In the genomic region with DNA sequence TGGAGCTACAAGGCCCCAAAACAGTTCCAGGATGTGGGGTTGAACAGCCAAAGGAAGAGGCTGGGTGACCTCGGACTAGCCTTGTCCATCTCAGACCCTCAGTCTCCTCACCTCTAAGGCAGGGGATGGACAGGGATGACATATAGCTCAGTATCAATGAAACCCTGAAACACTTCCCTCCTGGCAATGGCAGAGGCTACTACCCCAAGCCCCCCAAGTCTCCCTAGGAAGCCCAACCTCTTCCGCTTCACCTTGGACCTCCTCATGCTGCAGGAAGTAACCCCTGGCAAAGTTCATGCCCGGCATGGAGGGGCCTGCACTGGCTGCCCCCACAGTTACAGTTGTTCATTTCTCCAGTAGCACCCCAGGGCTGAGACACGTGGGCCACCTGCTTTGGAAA, we compare ENCODE assay signal across 23 cellular contexts. TPM values are rescaled to one million over a fixed set of nuclear protein-coding genes. Genes with fewer than 3 reads are reported as not detected.
DNase-seq lines count a peak whose midpoint lies in the region; ATAC-seq and TF ChIP-seq lines count a peak whose summit lies in the region.
"Had no signal": no experiment of that assay in that cellular context is flagged by ENCODE, and none has a peak within 500 bp of the region (broad histone marks: within the 10 kb centered on the region; RNA-seq: fewer than 3 reads in every experiment).

No MANE protein-coding gene starts in this region.

- H3K4me1 ChIP-seq in mesendoderm (ENCODE audit: control insufficient read depth, low read depth, low read length) = peaks cover 23% of the 10 kb centered on the region

- no peak overlapping the region for H2AK5ac ChIP-seq in mesendoderm (ENCODE audit: low read length)

- no peak for ATAC-seq in natural killer cell
- ATAC-seq in natural killer cell treated with Interleukin-12 subunit alpha and Interleukin-12 subunit beta and Interleukin-15 and Interleukin-18, amount 100 ng/mL, for 72 hours = no peak
- ATAC-seq in activated CD8-positive, alpha-beta T cell treated with anti-CD3 and anti-CD28 coated beads for 36 hours = no peak
- ATAC-seq: esophagus mucosa, foreskin keratinocyte, psoas muscle had no signal

- H3K18ac ChIP-seq in mesendoderm (ENCODE audit: low read length) = no peak overlapping the region

- CTCF ChIA-PET in activated CD8-positive, alpha-beta T cell treated with anti-CD3 and anti-CD28 coated beads for 36 hours (lab: Charles Lee) = no interaction called here

- no peak overlapping the region for H3K4me3 Mint-ChIP-seq in natural killer cell
- no peak overlapping the region for H3K4me3 Mint-ChIP-seq in natural killer cell treated with Interleukin-12 subunit alpha and Interleukin-12 subunit beta and Interleukin-15 and Interleukin-18, amount 100 ng/mL, for 72 hours
- no peak overlapping the region for H3K4me3 Mint-ChIP-seq in activated CD8-positive, alpha-beta T cell treated with anti-CD3 and anti-CD28 coated beads for 36 hours
- no peak overlapping the region for H3K4me3 Mint-ChIP-seq in nephron progenitor cell
- H3K4me3 Mint-ChIP-seq: CD14-positive monocyte, neural progenitor cell had no signal

- H3K27me3 ChIP-seq in mesendoderm (ENCODE audit: insufficient read depth, low read length, poor library complexity) = no peaks in the 10 kb centered on the region
- H3K27me3 ChIP-seq: adrenal gland, foreskin keratinocyte had no signal

- H3K4ac ChIP-seq in mesendoderm (ENCODE audit: low read depth, low read length) = no peak overlapping the region

- intact Hi-C loops in natural killer cell (cut with micrococcal nuclease) = no loop called here
- intact Hi-C loops in activated CD8-positive, alpha-beta T cell treated with anti-CD3 and anti-CD28 coated beads for 36 hours (cut with micrococcal nuclease) = no loop called here

- no peak overlapping the region for H4K5ac ChIP-seq in mesendoderm (ENCODE audit: low read length)

- peaks cover 2% of the 10 kb centered on the region for H3K79me1 ChIP-seq in mesendoderm (ENCODE audit: low read length)

- no peak overlapping the region for H3K27ac ChIP-seq in mesendoderm (ENCODE audit: low read depth, low read length)
- H3K27ac ChIP-seq: foreskin keratinocyte, neural progenitor cell had no signal

- no peak overlapping the region for H3K56ac ChIP-seq in mesendoderm (ENCODE audit: low read length)

- H3K9me3 Mint-ChIP-seq in natural killer cell (no peaks in the 10 kb centered on the region), nephron progenitor cell (no peaks in the 10 kb centered on the region)
- no peaks in the 10 kb centered on the region for H3K9me3 Mint-ChIP-seq in natural killer cell treated with Interleukin-12 subunit alpha and Interleukin-12 subunit beta and Interleukin-15 and Interleukin-18, amount 100 ng/mL, for 72 hours
- H3K9me3 Mint-ChIP-seq in activated CD8-positive, alpha-beta T cell treated with anti-CD3 and anti-CD28 coated beads for 36 hours = no peaks in the 10 kb centered on the region
- H3K9me3 Mint-ChIP-seq: neural progenitor cell had no signal

- H3K4me3 ChIP-seq in mesendoderm (ENCODE audit: low read length) = no peak overlapping the region
- H3K4me3 ChIP-seq: adrenal gland, coronary artery, left ventricle myocardium inferior, neural progenitor cell, psoas muscle had no signal

- H2BK5ac ChIP-seq in mesendoderm (ENCODE audit: low read length) = no peak overlapping the region

- peak overlapping the region; percentile 13 to 94 for H3K27ac Mint-ChIP-seq in natural killer cell
- peak overlapping the region in 1 of 2 donors; percentile 85 for H3K27ac Mint-ChIP-seq in natural killer cell treated with Interleukin-12 subunit alpha and Interleukin-12 subunit beta and Interleukin-15 and Interleukin-18, amount 100 ng/mL, for 72 hours
- peak overlapping the region; percentile 52 for H3K27ac Mint-ChIP-seq in activated CD8-positive, alpha-beta T cell treated with anti-CD3 and anti-CD28 coated beads for 36 hours
- H3K27ac Mint-ChIP-seq in nephron progenitor cell = peak overlapping the region; percentile 85
- H3K27ac Mint-ChIP-seq: neural progenitor cell had no signal

- no CpG with 5 or more reads among the region's 4 CpGs for WGBS in mesendoderm (ENCODE audit: extremely low coverage, insufficient coverage, low lambda C conversion rate)

- no peaks in the 10 kb centered on the region for H3K79me2 ChIP-seq in mesendoderm (ENCODE audit: control insufficient read depth, insufficient read depth, low read length)

- H3K36me3 Mint-ChIP-seq in natural killer cell (no peaks in the 10 kb centered on the region), nephron progenitor cell (ENCODE audit: low read depth) (peaks cover 30% of the 10 kb centered on the region)
- peaks cover 23% of the 10 kb centered on the region for H3K36me3 Mint-ChIP-seq in natural killer cell treated with Interleukin-12 subunit alpha and Interleukin-12 subunit beta and Interleukin-15 and Interleukin-18, amount 100 ng/mL, for 72 hours
- H3K36me3 Mint-ChIP-seq in activated CD8-positive, alpha-beta T cell treated with anti-CD3 and anti-CD28 coated beads for 36 hours (ENCODE audit: low read depth) = peaks cover 42% of the 10 kb centered on the region

- DNase-seq in natural killer cell = no peak
- no peak for DNase-seq in natural killer cell treated with Interleukin-12 subunit alpha and Interleukin-12 subunit beta and Interleukin-15 and Interleukin-18, amount 100 ng/mL, for 72 hours (ENCODE audit: low spot score)
- DNase-seq in activated CD8-positive, alpha-beta T cell treated with anti-CD3 and anti-CD28 coated beads for 36 hours = no peak
- DNase-seq in nephron progenitor cell = no peak
- no peak for DNase-seq in activated effector memory CD4-positive, alpha-beta T cell treated with Interleukin-2 at 50 U/mL for 16 hours
- DNase-seq in OCI-M1 (lab: John Stamatoyannopoulos, UW) = no peak
- no peak for DNase-seq in mesendoderm
- DNase-seq: activated CD4-positive, alpha-beta T cell treated with anti-CD3 and anti-CD28 coated beads, Interleukin-2, amount 50 U/mL, for 1 hour; activated effector memory CD4-positive, alpha-beta T cell treated with anti-CD3 and anti-CD28 coated beads, Interleukin-2, amount 50 U/mL, for 16 hours; EL; foreskin keratinocyte; hippocampal formation; left ventricle myocardium inferior; NCI-H1694; NCI-H2171 treated with DMSO at 0.1 percent for 48 hours; NCI-H524; stimulated activated CD8-positive, alpha-beta memory T cell treated with anti-CD3 and anti-CD28 coated beads, Interleukin-4, amount 100 ng/mL, for 48 hours had no signal

- H2BK15ac ChIP-seq in mesendoderm (replicated peaks; ENCODE audit: low read depth) = no peak overlapping the region

- no peak overlapping the region for H4K8ac ChIP-seq in mesendoderm (ENCODE audit: low read depth, low read length)

- no peak overlapping the region for H3K23ac ChIP-seq in mesendoderm (ENCODE audit: low read length)

- no peak for TF ChIP-seq CTCF in natural killer cell (IDR thresholded peaks at IDR 0.05)
- TF ChIP-seq CTCF in activated CD8-positive, alpha-beta T cell treated with anti-CD3 and anti-CD28 coated beads for 36 hours (IDR thresholded peaks at IDR 0.05) = no peak
- no peak for TF ChIP-seq CTCF in nephron progenitor cell (IDR thresholded peaks at IDR 0.05)

- no peak overlapping the region for H3K9ac ChIP-seq in mesendoderm (ENCODE audit: low read length)
- H3K9ac ChIP-seq: neural progenitor cell had no signal

- H3K27me3 Mint-ChIP-seq in natural killer cell (ENCODE audit: low read depth in 2 of 2) (no peaks in the 10 kb centered on the region), nephron progenitor cell (ENCODE audit: low read depth, poor library complexity) (no peaks in the 10 kb centered on the region)
- H3K27me3 Mint-ChIP-seq in natural killer cell treated with Interleukin-12 subunit alpha and Interleukin-12 subunit beta and Interleukin-15 and Interleukin-18, amount 100 ng/mL, for 72 hours = no peaks in the 10 kb centered on the region
- no peaks in the 10 kb centered on the region for H3K27me3 Mint-ChIP-seq in activated CD8-positive, alpha-beta T cell treated with anti-CD3 and anti-CD28 coated beads for 36 hours

- peaks cover 8% of the 10 kb centered on the region for H3K36me3 ChIP-seq in mesendoderm (ENCODE audit: control insufficient read depth, insufficient read depth, low read length)

- H3K4me1 Mint-ChIP-seq in natural killer cell (peaks cover 51 to 73% of the 10 kb centered on the region in 2 donors), nephron progenitor cell (peaks cover 64% of the 10 kb centered on the region)
- H3K4me1 Mint-ChIP-seq in natural killer cell treated with Interleukin-12 subunit alpha and Interleukin-12 subunit beta and Interleukin-15 and Interleukin-18, amount 100 ng/mL, for 72 hours (ENCODE audit: low read depth in 2 of 2) = peaks cover 47 to 62% of the 10 kb centered on the region in 2 donors
- H3K4me1 Mint-ChIP-seq in activated CD8-positive, alpha-beta T cell treated with anti-CD3 and anti-CD28 coated beads for 36 hours (ENCODE audit: low read depth) = peaks cover 42% of the 10 kb centered on the region

- no peak overlapping the region for H2BK120ac ChIP-seq in mesendoderm (ENCODE audit: low read depth, low read length)

- H3K4me2 ChIP-seq in mesendoderm (ENCODE audit: low read length) = no peak overlapping the region
- H3K4me2 ChIP-seq: neural progenitor cell had no signal

- POLR2A ChIA-PET in activated CD8-positive, alpha-beta T cell treated with anti-CD3 and anti-CD28 coated beads for 36 hours (lab: Charles Lee) = interaction anchor here (1.0 kb wide), 1 partner anchor 10 kb away, joined by 4 read pairs; the partner anchor contains the start of gene CCDC97

RNA-seq across cellular contexts. Expression of gene CCDC97, which starts 10.6 kb away (rescaled TPM):
- total RNA-seq in natural killer cell = 10 to 100 TPM; 41.1 to 44.3 (median 44.0) TPM
- total RNA-seq in natural killer cell treated with Interleukin-12 subunit alpha and Interleukin-12 subunit beta and Interleukin-15 and Interleukin-18, amount 100 ng/mL, for 72 hours = 10 to 100 TPM; 52.5 to 56.2 TPM
- total RNA-seq in activated CD8-positive, alpha-beta T cell treated with anti-CD3 and anti-CD28 coated beads for 36 hours = 10 to 100 TPM; 15.9 to 20.4 TPM
- polyA plus RNA-seq in mesendoderm (2013, experiment 1 of 2) = 33.2 TPM
- polyA plus RNA-seq in mesendoderm (2013, experiment 2 of 2) = 32.2 TPM

RNA-seq across cellular contexts. Expression of gene TGFB1, which starts 33.2 kb away (rescaled TPM):
- total RNA-seq in natural killer cell = 100 to 1,000 TPM; 682 to 761 (median 729) TPM
- total RNA-seq in natural killer cell treated with Interleukin-12 subunit alpha and Interleukin-12 subunit beta and Interleukin-15 and Interleukin-18, amount 100 ng/mL, for 72 hours = 100 to 1,000 TPM; 108 to 131 TPM
- 100 to 1,000 TPM; 112 to 123 TPM for total RNA-seq in activated CD8-positive, alpha-beta T cell treated with anti-CD3 and anti-CD28 coated beads for 36 hours
- 36.8 TPM for polyA plus RNA-seq in mesendoderm (2013, experiment 1 of 2)
- polyA plus RNA-seq in mesendoderm (2013, experiment 2 of 2) = 35.2 TPM

RNA-seq across cellular contexts. Expression of gene B9D2, which starts 43.4 kb away (rescaled TPM):
- 10 to 100 TPM; 18.1 to 22.2 (median 18.7) TPM for total RNA-seq in natural killer cell
- total RNA-seq in natural killer cell treated with Interleukin-12 subunit alpha and Interleukin-12 subunit beta and Interleukin-15 and Interleukin-18, amount 100 ng/mL, for 72 hours = 1 to 10 TPM; 4.9 to 9.3 TPM
- 1 to 10 TPM; 3.1 to 5.1 TPM for total RNA-seq in activated CD8-positive, alpha-beta T cell treated with anti-CD3 and anti-CD28 coated beads for 36 hours
- polyA plus RNA-seq in mesendoderm (2013, experiment 1 of 2) = 3.4 TPM
- polyA plus RNA-seq in mesendoderm (2013, experiment 2 of 2) = 3.5 TPM

RNA-seq across cellular contexts. Expression of gene TMEM91, which starts 55.8 kb away (rescaled TPM):
- 10 to 100 TPM; 13.6 to 22.8 (median 20.8) TPM for total RNA-seq in natural killer cell
- total RNA-seq in natural killer cell treated with Interleukin-12 subunit alpha and Interleukin-12 subunit beta and Interleukin-15 and Interleukin-18, amount 100 ng/mL, for 72 hours = 1 to 10 TPM; 4.7 to 6.7 TPM
- 1 to 10 TPM; 8.9 to 9.1 TPM for total RNA-seq in activated CD8-positive, alpha-beta T cell treated with anti-CD3 and anti-CD28 coated beads for 36 hours
- 3.0 TPM for polyA plus RNA-seq in mesendoderm (2013, experiment 1 of 2)
- 2.9 TPM for polyA plus RNA-seq in mesendoderm (2013, experiment 2 of 2)

RNA-seq across cellular contexts. Expression of gene HNRNPUL1, which starts 56.4 kb away (rescaled TPM):
- 100 to 1,000 TPM; 279 to 360 (median 315) TPM for total RNA-seq in natural killer cell
- total RNA-seq in natural killer cell treated with Interleukin-12 subunit alpha and Interleukin-12 subunit beta and Interleukin-15 and Interleukin-18, amount 100 ng/mL, for 72 hours = 100 to 1,000 TPM; 248 to 319 TPM
- 100 to 1,000 TPM; 257 to 259 TPM for total RNA-seq in activated CD8-positive, alpha-beta T cell treated with anti-CD3 and anti-CD28 coated beads for 36 hours
- 241 TPM for polyA plus RNA-seq in mesendoderm (2013, experiment 1 of 2)
- polyA plus RNA-seq in mesendoderm (2013, experiment 2 of 2) = 240 TPM

Comparison
In these comparisons a context has a peak if more than half of its experiments do, and no peak if none do; other contexts are left out.
1. RNA of gene TGFB1, which starts 33.2 kb away (total RNA-seq): 682 to 761 TPM in natural killer cell; 108 to 131 TPM in natural killer cell treated with Interleukin-12 subunit alpha and Interleukin-12 subunit beta and Interleukin-15 and Interleukin-18, amount 100 ng/mL, for 72 hours and 112 to 123 TPM in activated CD8-positive, alpha-beta T cell treated with anti-CD3 and anti-CD28 coated beads for 36 hours; every median in the first group is over 4 times any median in the second.